Comparison of ENCODE assay signal across 19 cellular contexts in the genomic region with DNA sequence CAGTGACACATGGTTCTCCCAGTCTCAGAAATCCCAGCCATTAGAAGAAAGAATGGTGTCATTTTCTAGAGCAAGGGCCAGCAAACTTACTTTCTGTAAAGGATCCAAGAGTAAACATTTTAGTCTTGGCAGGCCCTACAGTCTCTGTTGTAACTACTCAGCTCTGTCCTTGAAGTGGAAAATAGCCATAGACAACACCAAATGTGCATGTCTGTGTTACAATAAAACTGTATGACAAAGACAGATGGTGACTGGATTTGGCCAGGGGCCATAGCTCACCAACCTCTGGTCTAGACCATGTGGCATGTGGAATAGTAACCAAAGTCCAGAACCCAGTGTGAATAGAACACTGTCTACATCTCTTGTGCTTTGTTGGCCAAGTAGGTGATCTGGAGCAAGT.
"Had no signal": no experiment of that assay in that cellular context is flagged by ENCODE, and none has a peak within 500 bp of the region (broad histone marks: within the 10 kb centered on the region; RNA-seq: fewer than 3 reads in every experiment).

No MANE protein-coding gene starts in this region.

- H3K27ac ChIP-seq: colonic mucosa, foreskin keratinocyte, left ventricle myocardium inferior, testis, tibial nerve, upper lobe of right lung had no signal

- ATAC-seq: foreskin keratinocyte; naive thymus-derived CD4-positive, alpha-beta T cell; stimulated activated effector memory CD8-positive, alpha-beta T cell treated with anti-CD3 and anti-CD28 coated beads, Interleukin-12 subunit alpha, Interleukin-12 subunit beta, amount 100 ng/mL, for 72 hours; stimulated activated naive CD8-positive, alpha-beta T cell treated with anti-CD3 and anti-CD28 coated beads, Interleukin-15, Interleukin-2, amounts not matched to agents 100 U/mL and 50 U/mL, for 24 hours; upper lobe of right lung had no signal

- H3K4me1 ChIP-seq: colonic mucosa, foreskin keratinocyte, left ventricle myocardium inferior, testis, tibial nerve, upper lobe of right lung had no signal

- DNase-seq: colonic mucosa; effector CD4-positive, alpha-beta T cell; endodermal cell; erythroblast; foreskin keratinocyte; kidney; left cardiac atrium; left ventricle myocardium inferior; naive thymus-derived CD4-positive, alpha-beta T cell; nephron progenitor cell; posterior cingulate gyrus; stimulated activated CD4-positive, alpha-beta T cell treated with anti-CD3 and anti-CD28 coated beads, Interleukin-4, amount 100 ng/mL, for 1 hour; stimulated activated CD8-positive, alpha-beta memory T cell treated with anti-CD3 and anti-CD28 coated beads, Interleukin-4, amount 100 ng/mL, for 48 hours; stimulated activated naive CD8-positive, alpha-beta T cell treated with anti-CD3 and anti-CD28 coated beads, Interleukin-15, Interleukin-2, amounts not matched to agents 100 U/mL and 50 U/mL, for 24 hours; testis; upper lobe of right lung had no signal

- H3K9me3 ChIP-seq: colonic mucosa, left ventricle myocardium inferior, testis, tibial nerve, upper lobe of right lung had no signal

- H3K36me3 ChIP-seq: colonic mucosa, left ventricle myocardium inferior, tibial nerve, upper lobe of right lung had no signal

- H3K4me3 ChIP-seq: colonic mucosa, left ventricle myocardium inferior, lung, testis, tibial nerve, upper lobe of right lung had no signal

- H3K27me3 ChIP-seq: colonic mucosa, foreskin keratinocyte, testis, tibial nerve, upper lobe of right lung had no signal
